Comparison of ENCODE assay signal across 8 cellular contexts in genomic region chrX:154379569-154379951, GRCh38. TPM values are rescaled to one million over a fixed set of nuclear protein-coding genes. Genes with fewer than 3 reads are reported as not detected.
DNase-seq lines count a peak whose midpoint lies in the region; ATAC-seq and TF ChIP-seq lines count a peak whose summit lies in the region.

No MANE protein-coding gene starts in this region.

- no peaks in the 10 kb centered on the region for H3K9me3 ChIP-seq in AG04450 (ENCODE audit: control insufficient read depth, insufficient read depth, low read length)
- H3K9me3 ChIP-seq in mammary epithelial cell (replicated peaks; ENCODE audit: insufficient read depth, low read length): peaks cover 1% of the 10 kb centered on the region
- H3K9me3 ChIP-seq in mucosa of rectum (ENCODE audit: control insufficient read depth in 2 of 2, low read length in 2 of 2): no peaks in the 10 kb centered on the region

- POLR2A ChIA-PET in AG04450 (lab: Yijun Ruan, JAX): interaction anchor here (1.5 kb wide), 1 partner anchor 10 kb away, joined by 16 read pairs; no protein-coding TSS in a partner anchor

- peak; percentile 0 for ATAC-seq in HG02870 (IDR thresholded peaks at IDR 0.05; ENCODE audit: unreplicated experiment)
- ATAC-seq in left colon: no peak

- TSS peak; percentile 85 for BruUV-seq in mammary epithelial cell (replicated peaks; lab: Mats Ljungman, UMichigan)

- TF ChIP-seq CTCF in AG04450 (IDR thresholded peaks at IDR 0.05; ENCODE audit: low read depth, low read length): no peak
- no peak for TF ChIP-seq CTCF in mammary epithelial cell (conservative IDR thresholded peaks at IDR 0.05 in 1 of 2, IDR thresholded peaks at IDR 0.05 in 1 of 2; ENCODE audit: extremely low read depth in 1 of 2, insufficient read depth in 1 of 2, low read depth in 1 of 2, low read length in 2 of 2)

- H3K4me3 ChIP-seq in AG04450 (ENCODE audit: low read depth, low read length): peak overlapping the region; percentile 63
- H3K4me3 ChIP-seq in mammary epithelial cell (replicated peaks in 1 of 3; ENCODE audit: insufficient read depth in 1 of 3, low read depth in 2 of 3, low read length in 3 of 3): peak overlapping the region; percentile 72 to 81 (median 76)
- H3K4me3 ChIP-seq in mucosa of rectum (ENCODE audit: low read length in 2 of 2): peak overlapping the region; percentile 73 to 74

- H3K36me3 ChIP-seq in mammary epithelial cell (ENCODE audit: insufficient read depth, low read length) (no peaks in the 10 kb centered on the region), mucosa of rectum (ENCODE audit: control insufficient read depth in 2 of 2, insufficient read depth in 2 of 2, low read length in 2 of 2) (no peaks in the 10 kb centered on the region)

- in situ Hi-C loops in mammary epithelial cell (cut with MboI; ENCODE audit: low sequenced_read_pairs in 2 of 2): loop anchor here in 1 of 2 donors (10.0 kb wide), 1 partner anchor 145 kb away; no protein-coding TSS in a partner anchor

- no peak for DNase-seq in AG04450 (ENCODE audit: low read depth, low spot score)
- DNase-seq in mammary epithelial cell: no peak
- DNase-seq in CD1c-positive myeloid dendritic cell (ENCODE audit: extremely low spot score): no peak
- no peak for DNase-seq in head of caudate nucleus
- no peak for DNase-seq in left colon
- DNase-seq in NCI-H1105 (lab: John Stamatoyannopoulos, UW): no peak

- H3K4me1 ChIP-seq in mammary epithelial cell (ENCODE audit: insufficient read depth, low read length) (peaks cover 21% of the 10 kb centered on the region), mucosa of rectum (ENCODE audit: control insufficient read depth in 2 of 2, insufficient read depth in 2 of 2, low read length in 2 of 2) (peaks cover 12 to 14% of the 10 kb centered on the region in 2 donors)

- H3K27me3 ChIP-seq in AG04450 (ENCODE audit: control insufficient read depth, insufficient read depth, low read length) (no peaks in the 10 kb centered on the region), mammary epithelial cell (ENCODE audit: insufficient read depth, low read length) (no peaks in the 10 kb centered on the region), mucosa of rectum (ENCODE audit: control insufficient read depth in 2 of 2, insufficient read depth in 2 of 2, low read length in 2 of 2) (peaks cover 2 to 8% of the 10 kb centered on the region in 2 donors)

- H2AFZ ChIP-seq in mammary epithelial cell (ENCODE audit: low read depth, low read length): no peak overlapping the region

- H3K9ac ChIP-seq in mammary epithelial cell (ENCODE audit: insufficient read depth, low read length) (peak overlapping the region; percentile 97), mucosa of rectum (ENCODE audit: low read depth in 1 of 2, low read length in 2 of 2) (peak overlapping the region; percentile 75 to 93)

- intact Hi-C loops in mammary epithelial cell (cut with micrococcal nuclease) (loop anchor here (10.0 kb wide), 1 partner anchor 65 kb away; the partner anchor contains the start of gene FAM50A), head of caudate nucleus (cut with DNase I) (loop anchor here (10.0 kb wide), 1 partner anchor 155 kb away; no protein-coding TSS in a partner anchor), left colon (cut with DNase I, micrococcal nuclease) (no loop called here)

- CTCF ChIA-PET in AG04450 (lab: Charles Lee): no interaction called here
- CTCF ChIA-PET in mammary epithelial cell (lab: Charles Lee; ENCODE audit: low non-redundant PET): no interaction called here

- H3K27ac ChIP-seq in AG04450 (ENCODE audit: low read depth, low read length): peak overlapping the region; percentile 86
- peak overlapping the region; percentile 95 for H3K27ac ChIP-seq in mammary epithelial cell (ENCODE audit: insufficient read depth, low read depth, low read length)
- H3K27ac ChIP-seq in mucosa of rectum (ENCODE audit: low read depth in 2 of 2, low read length in 2 of 2): peak overlapping the region; percentile 92

- dilution Hi-C loops in mammary epithelial cell (cut with HindIII; ENCODE audit: low sequenced_read_pairs): no loop called here

- H3K4me2 ChIP-seq in mammary epithelial cell (ENCODE audit: insufficient read depth, low read depth, low read length): peak overlapping the region; percentile 84

- WGBS in mammary epithelial cell (ENCODE audit: low coverage, missing lambda C conversion rate): 54% methylated on average over 15 of the region's 38 CpGs

- H3K79me2 ChIP-seq in mammary epithelial cell (ENCODE audit: insufficient read depth, low read length): peaks cover 18% of the 10 kb centered on the region

- no peaks in the 10 kb centered on the region for H4K20me1 ChIP-seq in mammary epithelial cell (ENCODE audit: insufficient read depth, low read length)

RNA-seq across cellular contexts. Expression of gene EMD, which starts 0.5 kb away (rescaled TPM):
- 30.2 and 30.8 TPM in 2 replicates for polyA plus RNA-seq in AG04450 (2011; rRNA removed)
- polyA minus RNA-seq in AG04450 (2011; rRNA and poly(A)+ RNA removed): 32.1 and 34.1 TPM in 2 replicates
- 10 to 100 TPM; 22.7 to 71.9 TPM for total RNA-seq in mammary epithelial cell
- polyA plus RNA-seq in mammary epithelial cell: 51.6 TPM
- polyA minus RNA-seq in mammary epithelial cell: 55.3 TPM
- 10 to 100 TPM; 31.9 to 33.1 TPM for total RNA-seq in left colon

RNA-seq across cellular contexts. Expression of gene FLNA, which starts 5.1 kb away (rescaled TPM):
- polyA plus RNA-seq in AG04450 (2011; rRNA removed): 605 and 863 TPM in 2 replicates
- polyA minus RNA-seq in AG04450 (2011; rRNA and poly(A)+ RNA removed): 2,648 and 3,897 TPM in 2 replicates
- 1,000 to 10,000 TPM; 1,826 to 3,975 TPM for total RNA-seq in mammary epithelial cell
- 681 TPM for polyA plus RNA-seq in mammary epithelial cell
- polyA minus RNA-seq in mammary epithelial cell: 2,798 TPM
- total RNA-seq in left colon: 100 to 1,000 TPM in 1 of 2 donors, 10 to 100 TPM in 1; 84.2 to 741 TPM

RNA-seq across cellular contexts. Expression of gene RPL10, which starts 18.6 kb away (rescaled TPM):
- polyA plus RNA-seq in AG04450 (2011; rRNA removed) (3,912 and 4,828 TPM in 2 replicates), mammary epithelial cell (5,021 TPM)
- 1,196 and 1,530 TPM in 2 replicates for polyA minus RNA-seq in AG04450 (2011; rRNA and poly(A)+ RNA removed)
- total RNA-seq in mammary epithelial cell (1,000 to 10,000 TPM; 1,996 to 2,155 TPM), left colon (1,000 to 10,000 TPM; 2,262 to 2,406 TPM)
- polyA minus RNA-seq in mammary epithelial cell: 1,289 TPM

RNA-seq across cellular contexts. Expression of gene DNASE1L1, which starts 29.5 kb away (rescaled TPM):
- 25.7 and 36.6 TPM in 2 replicates for polyA plus RNA-seq in AG04450 (2011; rRNA removed)
- 17.5 and 27.0 TPM in 2 replicates for polyA minus RNA-seq in AG04450 (2011; rRNA and poly(A)+ RNA removed)
- total RNA-seq in mammary epithelial cell: 10 to 100 TPM; 17.8 to 30.5 TPM
- polyA plus RNA-seq in mammary epithelial cell: 25.2 TPM
- polyA minus RNA-seq in mammary epithelial cell: 20.6 TPM
- total RNA-seq in left colon: 10 to 100 TPM; 23.4 to 26.8 TPM

RNA-seq across cellular contexts. Expression of gene TAFAZZIN, which starts 31.8 kb away (rescaled TPM):
- polyA plus RNA-seq in AG04450 (2011; rRNA removed): 13.0 and 15.3 TPM in 2 replicates
- 11.5 and 14.0 TPM in 2 replicates for polyA minus RNA-seq in AG04450 (2011; rRNA and poly(A)+ RNA removed)
- 10 to 100 TPM; 19.5 to 31.0 TPM for total RNA-seq in mammary epithelial cell
- 18.6 TPM for polyA plus RNA-seq in mammary epithelial cell
- 22.8 TPM for polyA minus RNA-seq in mammary epithelial cell
- total RNA-seq in left colon: 10 to 100 TPM; 28.8 to 40.8 TPM

Comparison
In these comparisons a context has a peak if more than half of its experiments do, and no peak if none do; other contexts are left out.
1. intact Hi-C loops: an anchor here in mammary epithelial cell (10.0 kb wide) and head of caudate nucleus (10.0 kb wide); none called in left colon.